17 cellular contexts compared by ENCODE assay signal in genomic region chr11:133845413-133845812, GRCh38. TPM values are rescaled to one million over a fixed set of nuclear protein-coding genes. Genes with fewer than 3 reads are reported as not detected.
DNase-seq lines count a peak whose midpoint lies in the region; ATAC-seq and TF ChIP-seq lines count a peak whose summit lies in the region.
"Had no signal": no experiment of that assay in that cellular context is flagged by ENCODE, and none has a peak within 500 bp of the region (broad histone marks: within the 10 kb centered on the region; RNA-seq: fewer than 3 reads in every experiment).

TSS of gene SPATA19 (minus strand) at chr11:133845513. CDS start at chr11:133845446, 67 bp downstream.

- H3K36me3 ChIP-seq in H7 (replicated peaks; ENCODE audit: control insufficient read depth, insufficient read depth, low read length), result no peaks in the 10 kb centered on the region
- no peaks in the 10 kb centered on the region for H3K36me3 ChIP-seq in testis (ENCODE audit: low read depth, missing control alignments)

- no peak within 1 kb of the TSS for H3K27ac ChIP-seq in testis
- H3K27ac ChIP-seq: C4-2B had no signal

- TF ChIP-seq POLR2A in testis (IDR thresholded peaks at IDR 0.05), result no peak

- peak; percentile 2 for DNase-seq in H7
- peak; percentile 27 for DNase-seq in islet precursor cell
- DNase-seq in testis, result no peak
- DNase-seq in hepatic stellate cell (ENCODE audit: low spot score), result no peak
- DNase-seq: Caco-2; CD4-positive, CD25-positive, alpha-beta regulatory T cell; CD8-positive, alpha-beta T cell; DMS153; DND-41; GOT3; HCEC 1CT had no signal

- H3K4me1 ChIP-seq in testis, result no peaks in the 10 kb centered on the region

- intact Hi-C loops in testis (cut with DNase I; ENCODE audit: low total_unique reads), result no loop called here

- H3K27me3 ChIP-seq in H7 (ENCODE audit: control insufficient read depth, insufficient read depth, low read length) (no peaks in the 10 kb centered on the region), testis (no peaks in the 10 kb centered on the region)

- TF ChIP-seq CTCF in testis (IDR thresholded peaks at IDR 0.05), result no peak

- H3K4me3 ChIP-seq in H7 (ENCODE audit: insufficient read depth, low read depth, low read length) (no peak within 1 kb of the TSS), testis (peak within 1 kb of the TSS in 1 of 2 donors; percentile 6)

- 76 to 86% methylated on average over 2 of the region's 2 CpGs for WGBS in testis, 2 donors

- H3K9me3 ChIP-seq in testis, result no peaks in the 10 kb centered on the region
- H3K9me3 ChIP-seq: Caco-2 had no signal

- ATAC-seq in GM21717 (IDR thresholded peaks at IDR 0.05; ENCODE audit: unreplicated experiment) (no peak), HG03457 (IDR thresholded peaks at IDR 0.05; ENCODE audit: unreplicated experiment) (no peak)
- ATAC-seq: CD8-positive, alpha-beta T cell had no signal

RNA-seq across cellular contexts. Expression of gene SPATA19, which starts in this region (rescaled TPM):
- total RNA-seq in H7 (2014; rRNA removed; shearing (Covaris generic)), result not detected in 2 replicates
- total RNA-seq in testis, result 100 to 1,000 TPM in 1 of 2 donors, 10 to 100 TPM in 1; 43.4 to 154 TPM
- 142 TPM for polyA plus RNA-seq in testis (ENCODE audit: insufficient read depth, low read depth, low replicate concordance)
- total RNA-seq: A172; A673; Caco-2; CD4-positive, CD25-positive, alpha-beta regulatory T cell; CD8-positive, alpha-beta T cell had no signal
- polyA plus RNA-seq: BJ; CD4-positive, CD25-positive, alpha-beta regulatory T cell had no signal

Comparison
In these comparisons a context has a peak if more than half of its experiments do, and no peak if none do; other contexts are left out.
1. RNA of gene SPATA19 (total RNA-seq): 43.4 to 154 TPM in testis; not detected in H7; every median in the first group is over 10 times any median in the second.
2. Peak in DNase-seq in H7; RNA of the gene not detected or under 1 TPM.